In genomic region chr10:1715821-1716220, GRCh38 we compare ENCODE assay signal across 10 cellular contexts. TPM values are rescaled to one million over a fixed set of nuclear protein-coding genes. Genes with fewer than 3 reads are reported as not detected.
DNase-seq lines count a peak whose midpoint lies in the region; ATAC-seq, FAIRE-seq and TF ChIP-seq lines count a peak whose summit lies in the region.
"Had no signal": no experiment of that assay in that cellular context is flagged by ENCODE, and none has a peak within 500 bp of the region (broad histone marks: within the 10 kb centered on the region; RNA-seq: fewer than 3 reads in every experiment).

No MANE protein-coding gene starts in this region.

- no peak for FAIRE-seq in urothelium cell line (lab: Jason Lieb, UNC)
- FAIRE-seq: colon had no signal

- H3K9me3 ChIP-seq in breast epithelium (no peaks in the 10 kb centered on the region), MG63 (no peaks in the 10 kb centered on the region), iPS-15b (ENCODE audit: control insufficient read depth, insufficient read depth, low read length) (no peaks in the 10 kb centered on the region)
- H3K9me3 ChIP-seq: ovary had no signal

- peak; percentile 54 for TF ChIP-seq CTCF in MCF 10A (IDR thresholded peaks at IDR 0.05; ENCODE audit: unreplicated experiment)
- no peak for TF ChIP-seq CTCF in breast epithelium (IDR thresholded peaks at IDR 0.05)

- H3K4me3 ChIP-seq in breast epithelium (no peak overlapping the region), MG63 (no peak overlapping the region), iPS-15b (ENCODE audit: low read depth, low read length) (peak overlapping the region; percentile 33)
- H3K4me3 ChIP-seq: ovary had no signal

- POLR2A ChIA-PET in MCF 10A (lab: Yijun Ruan, JAX), result interaction anchor here (0.6 to 2.3 kb wide), 11 partner anchors 13 to 1510 kb away, joined by 3 to 14 read pairs (median 3); partner anchors contain the start of genes ADARB2 and IDI1

- no TSS peak for BruUV-seq in MCF 10A (replicated peaks; lab: Mats Ljungman, UMichigan)

- no peak overlapping the region for H3K4me3 Mint-ChIP-seq in MCF 10A (ENCODE audit: unreplicated experiment)

- ATAC-seq in HG02840 (IDR thresholded peaks at IDR 0.05; ENCODE audit: low FRiP score, unreplicated experiment), result no peak
- no peak for ATAC-seq in HG03045 (IDR thresholded peaks at IDR 0.05; ENCODE audit: unreplicated experiment)

- peaks cover 13% of the 10 kb centered on the region for H3K4me1 Mint-ChIP-seq in MCF 10A (ENCODE audit: insufficient read depth, unreplicated experiment)

- H3K27ac Mint-ChIP-seq in MCF 10A (ENCODE audit: low read depth, unreplicated experiment), result no peak overlapping the region

- no peaks in the 10 kb centered on the region for H3K36me3 ChIP-seq in breast epithelium
- no peaks in the 10 kb centered on the region for H3K36me3 ChIP-seq in MG63
- no peaks in the 10 kb centered on the region for H3K36me3 ChIP-seq in iPS-15b (ENCODE audit: control insufficient read depth, insufficient read depth, low read length)
- H3K36me3 ChIP-seq: ovary had no signal

- DNase-seq in MCF 10A (ENCODE audit: unreplicated experiment), result peak; percentile 80
- no peak for DNase-seq in breast epithelium (ENCODE audit: low spot score in 2 of 2)
- DNase-seq in MG63, result peak; percentile 25
- DNase-seq in urothelium cell line (ENCODE audit: low spot score), result peak; percentile 39
- no peak for DNase-seq in occipital lobe (lab: John Stamatoyannopoulos, UW)
- DNase-seq: ovary had no signal

- H3K9ac ChIP-seq in iPS-15b (ENCODE audit: low read depth, low read length), result no peak overlapping the region

- intact Hi-C loops in MCF 10A (cut with micrococcal nuclease), result no loop called here
- intact Hi-C loops in breast epithelium (cut with DNase I; ENCODE audit: low total_unique reads), result no loop called here

- no peak overlapping the region for H3K27ac ChIP-seq in breast epithelium
- H3K27ac ChIP-seq: ovary had no signal

- H3K27me3 ChIP-seq in breast epithelium, result peaks cover 0 to 52% of the 10 kb centered on the region in 2 donors
- H3K27me3 ChIP-seq in MG63, result peaks cover 4% of the 10 kb centered on the region; the same call in 1 of the 2 replicates
- H3K27me3 ChIP-seq in iPS-15b (ENCODE audit: control insufficient read depth, insufficient read depth, low read length), result peaks cover 5% of the 10 kb centered on the region
- H3K27me3 ChIP-seq: ovary had no signal

- no peaks in the 10 kb centered on the region for H3K27me3 Mint-ChIP-seq in MCF 10A (ENCODE audit: insufficient read depth, unreplicated experiment)

- H3K36me3 Mint-ChIP-seq in MCF 10A (ENCODE audit: insufficient read depth, unreplicated experiment), result peaks cover 8% of the 10 kb centered on the region

- no peaks in the 10 kb centered on the region for H3K9me3 Mint-ChIP-seq in MCF 10A (ENCODE audit: unreplicated experiment)

- CTCF ChIA-PET in MCF 10A (lab: Yijun Ruan, JAX), result interaction anchor here (0.6 to 1.2 kb wide), 8 partner anchors 14 to 1636 kb away, joined by 3 to 6 read pairs (median 3); no protein-coding TSS in a partner anchor

- H3K4me1 ChIP-seq in breast epithelium (no peaks in the 10 kb centered on the region), iPS-15b (ENCODE audit: control insufficient read depth, insufficient read depth, low read length) (peaks cover 10% of the 10 kb centered on the region)

- TF ChIP-seq POLR2A in breast epithelium (IDR thresholded peaks at IDR 0.05), result no peak

RNA-seq across cellular contexts. Expression of gene ADARB2, which starts 21.5 kb away (rescaled TPM):
- 0.52 and 0.96 TPM in 2 replicates for total RNA-seq in MCF 10A (2022)
- 1 to 10 TPM in 2 of 3 donors, under 1 TPM in 1; 0.32 to 3.9 (median 2.0) TPM for total RNA-seq in breast epithelium
- total RNA-seq in MG63 (2014; rRNA removed; shearing (Covaris generic); ENCODE audit: low replicate concordance), result not detected in 2 replicates
- 4.8 TPM for total RNA-seq in occipital lobe

Comparison
In these comparisons a context has a peak if more than half of its experiments do, and no peak if none do; other contexts are left out.
1. DNase-seq: peak in MCF 10A (single experiment), MG63 (single experiment) and urothelium cell line (single experiment); none in breast epithelium (0 of 2) and occipital lobe (single experiment).